In the genomic region with DNA sequence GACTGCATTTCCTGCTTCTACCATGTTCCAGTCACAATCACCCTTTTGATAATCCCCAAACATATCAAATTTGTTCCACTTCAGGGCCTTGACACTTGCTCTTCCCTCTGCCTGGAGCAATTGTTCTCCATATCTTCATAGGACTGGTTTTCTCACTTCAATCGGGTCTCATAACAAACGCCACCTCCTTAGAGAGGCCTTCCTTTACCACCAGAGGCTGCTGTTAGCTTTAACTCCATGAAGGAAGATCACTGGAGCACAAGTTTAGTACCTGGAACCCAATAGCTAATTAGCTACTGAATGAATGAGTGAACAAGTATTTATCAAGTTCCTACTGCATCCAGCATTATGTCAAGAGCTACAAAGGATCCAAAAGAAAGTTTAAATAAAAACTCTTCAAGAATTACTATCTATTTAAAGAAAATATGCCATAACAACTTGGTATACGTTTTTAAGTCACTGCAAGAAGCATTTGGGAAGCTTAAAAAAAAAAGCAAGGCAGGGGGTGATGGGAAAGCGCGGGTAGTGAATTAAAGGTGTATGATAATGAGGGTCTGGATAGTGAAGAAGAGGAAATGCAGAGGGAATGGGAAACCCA, we compare ENCODE assay signal across 11 cellular contexts. TPM values are rescaled to one million over a fixed set of nuclear protein-coding genes. Genes with fewer than 3 reads are reported as not detected.
DNase-seq lines count a peak whose midpoint lies in the region; ATAC-seq and TF ChIP-seq lines count a peak whose summit lies in the region.
"Had no signal": no experiment of that assay in that cellular context is flagged by ENCODE, and none has a peak within 500 bp of the region (broad histone marks: within the 10 kb centered on the region; RNA-seq: fewer than 3 reads in every experiment).

No MANE protein-coding gene starts in this region.

- RAD21 ChIA-PET in HCT116 (lab: Charles Lee; ENCODE audit: low non-redundant PET in 1 of 2, low total read pairs in 2 of 2, uncharacterized antibody in 2 of 2, unreplicated experiment in 2 of 2): interaction anchor here in 1 of 2 experiments (0.9 to 1.2 kb wide), 2 partner anchors 154 to 198 kb away, joined by 3 read pairs; partner anchors contain the start of gene MARCHF7

- H2AFZ ChIP-seq in HCT116 (ENCODE audit: low read depth, low read length, poor library complexity, severe bottlenecking): no peak overlapping the region

- no peak for DNase-seq in AG09309 (ENCODE audit: low read depth)
- peak; percentile 16 for DNase-seq in HCT116 (ENCODE audit: low read depth, low spot score)
- peak; percentile 7 for DNase-seq in iPS DF 19.7 (ENCODE audit: low read depth, low spot score)
- no peak for DNase-seq in stimulated activated effector memory CD8-positive, alpha-beta T cell treated with anti-CD3 and anti-CD28 coated beads, Interleukin-12 subunit alpha, Interleukin-12 subunit beta, amount 100 ng/mL, for 72 hours (ENCODE audit: low spot score in 2 of 2)
- DNase-seq in CD4-positive, alpha-beta memory T cell: no peak
- DNase-seq in DMS153 treated with DMSO at 0.1 percent for 48 hours (lab: John Stamatoyannopoulos, UW; ENCODE audit: unreplicated experiment): no peak
- DNase-seq in SHP77 (lab: John Stamatoyannopoulos, UW): no peak
- DNase-seq: DMS79; NCI-H446; stimulated activated CD4-positive, alpha-beta T cell treated with anti-CD3 and anti-CD28 coated beads, Interleukin-1b, Interleukin-23, amount 100 ng/mL, for 48 hours had no signal

- BruUV-seq in HCT116 (replicated peaks; lab: Mats Ljungman, UMichigan): no TSS peak

- H3K4me2 ChIP-seq in HCT116 (ENCODE audit: low read length): no peak overlapping the region

- no peaks in the 10 kb centered on the region for H4K20me1 ChIP-seq in HCT116 (ENCODE audit: insufficient read depth)

- POLR2A ChIA-PET in HCT116 (lab: Charles Lee): interaction anchor here (2.1 kb wide), 1 partner anchor 155 kb away, joined by 6 read pairs; the partner anchor contains the start of gene MARCHF7
- POLR2A ChIA-PET in CD4-positive, alpha-beta memory T cell (lab: Charles Lee; ENCODE audit: partially characterized antibody): no interaction called here

- H3K9me2 ChIP-seq in HCT116 (ENCODE audit: insufficient read depth): no peaks in the 10 kb centered on the region

- H3K36me3 ChIP-seq in HCT116 (ENCODE audit: control insufficient read depth in 1 of 2, insufficient read depth in 2 of 2, low read length in 2 of 2): no peaks in the 10 kb centered on the region
- no peaks in the 10 kb centered on the region for H3K36me3 ChIP-seq in CD4-positive, alpha-beta memory T cell (ENCODE audit: insufficient read depth, low read length)

- H3K9me3 ChIP-seq in HCT116 (ENCODE audit: control insufficient read depth in 1 of 2, insufficient read depth in 1 of 2, low read depth in 1 of 2, low read length in 2 of 2): no peaks in the 10 kb centered on the region
- no peaks in the 10 kb centered on the region for H3K9me3 ChIP-seq in CD4-positive, alpha-beta memory T cell (ENCODE audit: control insufficient read depth in 1 of 2, low read length in 2 of 2)

- no peak for TF ChIP-seq POLR2A in HCT116 (IDR thresholded peaks at IDR 0.05; ENCODE audit: borderline replicate concordance, extremely low read depth, insufficient read depth, insufficient read length)

- no peak overlapping the region for H3K27ac ChIP-seq in HCT116 (ENCODE audit: low read depth, low read length)
- H3K27ac ChIP-seq in VCaP: no peak overlapping the region
- H3K27ac ChIP-seq in CD4-positive, alpha-beta memory T cell (ENCODE audit: low read depth, low read length): no peak overlapping the region

- no peaks in the 10 kb centered on the region for H3K27me3 ChIP-seq in HCT116 (ENCODE audit: insufficient read depth, low read length)
- H3K27me3 ChIP-seq in CD4-positive, alpha-beta memory T cell (ENCODE audit: insufficient read depth, low read length): no peaks in the 10 kb centered on the region

- no peaks in the 10 kb centered on the region for H3K9me3 Mint-ChIP-seq in stimulated activated effector memory CD8-positive, alpha-beta T cell treated with anti-CD3 and anti-CD28 coated beads, Interleukin-12 subunit alpha, Interleukin-12 subunit beta, amount 100 ng/mL, for 72 hours
- H3K9me3 Mint-ChIP-seq in CD4-positive, alpha-beta memory T cell: no peaks in the 10 kb centered on the region

- no peak overlapping the region for H3K27ac Mint-ChIP-seq in stimulated activated effector memory CD8-positive, alpha-beta T cell treated with anti-CD3 and anti-CD28 coated beads, Interleukin-12 subunit alpha, Interleukin-12 subunit beta, amount 100 ng/mL, for 72 hours
- H3K27ac Mint-ChIP-seq in CD4-positive, alpha-beta memory T cell: no peak overlapping the region

- peak; percentile 68; the same call in 1 of the 2 replicates for ATAC-seq in HCT116
- ATAC-seq in stimulated activated effector memory CD8-positive, alpha-beta T cell treated with anti-CD3 and anti-CD28 coated beads, Interleukin-12 subunit alpha, Interleukin-12 subunit beta, amount 100 ng/mL, for 72 hours: no peak

- no peak overlapping the region for H3K9ac ChIP-seq in HCT116 (ENCODE audit: low read length)

- intact Hi-C loops in HCT116 (cut with micrococcal nuclease): loop anchor here (5.0 to 10.0 kb wide), 3 partner anchors 155 to 407 kb away; partner anchors contain the start of gene MARCHF7
- intact Hi-C loops in CD4-positive, alpha-beta memory T cell (cut with micrococcal nuclease): no loop called here

- no peak overlapping the region for H3K4me3 Mint-ChIP-seq in stimulated activated effector memory CD8-positive, alpha-beta T cell treated with anti-CD3 and anti-CD28 coated beads, Interleukin-12 subunit alpha, Interleukin-12 subunit beta, amount 100 ng/mL, for 72 hours
- H3K4me3 Mint-ChIP-seq in CD4-positive, alpha-beta memory T cell: no peak overlapping the region

- CTCF ChIA-PET in HCT116 (lab: Charles Lee): interaction anchor here (0.6 to 1.4 kb wide), 7 partner anchors 120 to 465 kb away, joined by 3 to 4 read pairs (median 3); partner anchors contain the start of gene MARCHF7
- CTCF ChIA-PET in CD4-positive, alpha-beta memory T cell (lab: Charles Lee; ENCODE audit: partially characterized antibody): no interaction called here

- H3K79me2 ChIP-seq in HCT116 (ENCODE audit: insufficient read depth, low read length): no peaks in the 10 kb centered on the region

- H3K4me1 ChIP-seq in HCT116 (ENCODE audit: control insufficient read depth in 1 of 2, insufficient read depth in 2 of 2, low read length in 2 of 2): no peaks in the 10 kb centered on the region
- H3K4me1 ChIP-seq in CD4-positive, alpha-beta memory T cell (ENCODE audit: insufficient read depth, low read length): no peaks in the 10 kb centered on the region

- H3K4me3 ChIP-seq in AG09309 (ENCODE audit: control insufficient read depth, low read depth, low read length): no peak overlapping the region
- no peak overlapping the region for H3K4me3 ChIP-seq in HCT116 (replicated peaks in 1 of 2; ENCODE audit: low read depth in 1 of 2, low read length in 2 of 2)
- H3K4me3 ChIP-seq in CD4-positive, alpha-beta memory T cell (ENCODE audit: low read length in 2 of 2): no peak overlapping the region

- TF ChIP-seq RAD21 in HCT116 (IDR thresholded peaks at IDR 0.05; ENCODE audit: low read depth): peak; percentile 80

- no peaks in the 10 kb centered on the region for H3K27me3 Mint-ChIP-seq in CD4-positive, alpha-beta memory T cell

- H3K4me1 Mint-ChIP-seq in stimulated activated effector memory CD8-positive, alpha-beta T cell treated with anti-CD3 and anti-CD28 coated beads, Interleukin-12 subunit alpha, Interleukin-12 subunit beta, amount 100 ng/mL, for 72 hours: no peaks in the 10 kb centered on the region
- no peaks in the 10 kb centered on the region for H3K4me1 Mint-ChIP-seq in CD4-positive, alpha-beta memory T cell

- TF ChIP-seq CTCF in AG09309 (IDR thresholded peaks at IDR 0.05; ENCODE audit: control insufficient read depth, insufficient read depth, low read depth, low read length, missing control alignments) (peak; percentile 38), HCT116 (IDR thresholded peaks at IDR 0.05 in 2 of 3, conservative IDR thresholded peaks at IDR 0.05 in 1 of 3; ENCODE audit: borderline replicate concordance in 1 of 3, insufficient read depth in 1 of 3, low read depth in 2 of 3, low read length in 2 of 3) (peak; percentile 53 to 64 (median 59); a peak in 5 of 6 replicates), VCaP (conservative IDR thresholded peaks at IDR 0.05) (peak; percentile 72)

- no peaks in the 10 kb centered on the region for H3K36me3 Mint-ChIP-seq in stimulated activated effector memory CD8-positive, alpha-beta T cell treated with anti-CD3 and anti-CD28 coated beads, Interleukin-12 subunit alpha, Interleukin-12 subunit beta, amount 100 ng/mL, for 72 hours
- H3K36me3 Mint-ChIP-seq in CD4-positive, alpha-beta memory T cell: no peaks in the 10 kb centered on the region

TF ChIP-seq in HCT116, 20 proteins besides CTCF, POLR2A, EP300 and RAD21:
- TF ChIP-seq ELF1 (IDR thresholded peaks at IDR 0.05; ENCODE audit: borderline replicate concordance, low read depth): no peak
- TF ChIP-seq, protein P1, sequence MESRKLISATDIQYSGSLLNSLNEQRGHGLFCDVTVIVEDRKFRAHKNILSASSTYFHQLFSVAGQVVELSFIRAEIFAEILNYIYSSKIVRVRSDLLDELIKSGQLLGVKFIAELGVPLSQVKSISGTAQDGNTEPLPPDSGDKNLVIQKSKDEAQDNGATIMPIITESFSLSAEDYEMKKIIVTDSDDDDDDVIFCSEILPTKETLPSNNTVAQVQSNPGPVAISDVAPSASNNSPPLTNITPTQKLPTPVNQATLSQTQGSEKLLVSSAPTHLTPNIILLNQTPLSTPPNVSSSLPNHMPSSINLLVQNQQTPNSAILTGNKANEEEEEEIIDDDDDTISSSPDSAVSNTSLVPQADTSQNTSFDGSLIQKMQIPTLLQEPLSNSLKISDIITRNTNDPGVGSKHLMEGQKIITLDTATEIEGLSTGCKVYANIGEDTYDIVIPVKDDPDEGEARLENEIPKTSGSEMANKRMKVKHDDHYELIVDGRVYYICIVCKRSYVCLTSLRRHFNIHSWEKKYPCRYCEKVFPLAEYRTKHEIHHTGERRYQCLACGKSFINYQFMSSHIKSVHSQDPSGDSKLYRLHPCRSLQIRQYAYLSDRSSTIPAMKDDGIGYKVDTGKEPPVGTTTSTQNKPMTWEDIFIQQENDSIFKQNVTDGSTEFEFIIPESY (IDR thresholded peaks at IDR 0.05; ENCODE audit: extremely low read depth, insufficient replicate concordance, low read length): no peak
- no peak for TF ChIP-seq ATF3 (IDR thresholded peaks at IDR 0.05)
- no peak for TF ChIP-seq CEBPB (IDR thresholded peaks at IDR 0.05; ENCODE audit: low read depth)
- TF ChIP-seq YY1 (IDR thresholded peaks at IDR 0.05; ENCODE audit: extremely low read depth, insufficient replicate concordance, low read depth, low read length): no peak
- TF ChIP-seq POLR2AphosphoS5 (IDR thresholded peaks at IDR 0.05; ENCODE audit: low read depth, low read length): no peak

RNA-seq across cellular contexts. Expression of gene BAZ2B, which starts 58.8 kb away (rescaled TPM):
- 19.9 TPM for total RNA-seq in HCT116 (2021; ENCODE audit: unreplicated experiment)
- polyA plus RNA-seq in HCT116 (2012): 11.1 and 16.2 TPM in 2 replicates
- total RNA-seq in CD4-positive, alpha-beta memory T cell: 10 to 100 TPM; 34.6 to 35.6 TPM
- 10 to 100 TPM in 1 of 2 donors, 1 to 10 TPM in 1; 4.3 to 17.3 TPM for polyA plus RNA-seq in CD4-positive, alpha-beta memory T cell

Comparison
In these comparisons a context has a peak if more than half of its experiments do, and no peak if none do; other contexts are left out.
1. DNase-seq: peak in HCT116 (single experiment) and iPS DF 19.7 (single experiment); none in AG09309 (single experiment), stimulated activated effector memory CD8-positive, alpha-beta T cell treated with anti-CD3 and anti-CD28 coated beads, Interleukin-12 subunit alpha, Interleukin-12 subunit beta, amount 100 ng/mL, for 72 hours (0 of 2), CD4-positive, alpha-beta memory T cell (0 of 5), DMS153 treated with DMSO at 0.1 percent for 48 hours (single experiment) and SHP77 (0 of 2).
2. Peak in every context shown above with its lines, with median percentiles within 50 percentile points of each other: CTCF ChIP-seq.